Comparison of ENCODE assay signal across 8 cellular contexts in genomic region chr20:31717478-31717946, GRCh38. TPM values are rescaled to one million over a fixed set of nuclear protein-coding genes. Genes with fewer than 3 reads are reported as not detected.
A peak's percentile ranks its signal among the peaks of the same experiment; 100 is the strongest.
DNase-seq lines count a peak whose midpoint lies in the region; ATAC-seq, FAIRE-seq and TF ChIP-seq lines count a peak whose summit lies in the region.

No MANE protein-coding gene starts in this region.

- FAIRE-seq in H54 (lab: Jason Lieb, UNC), result no peak

- H3K9ac ChIP-seq in smooth muscle cell (ENCODE audit: low read depth), result no peak overlapping the region

- no peak for DNase-seq in right atrium auricular region (ENCODE audit: low spot score)
- no peak for DNase-seq in left ventricle myocardium superior
- no peak for DNase-seq in effector memory CD4-positive, alpha-beta T cell
- DNase-seq in smooth muscle cell (lab: John Stamatoyannopoulos, UW; ENCODE audit: unreplicated experiment), result no peak
- DNase-seq in H54 (ENCODE audit: insufficient read length, low spot score), result no peak
- DNase-seq in HAP-1 (ENCODE audit: low spot score in 2 of 2), result no peak
- no peak for DNase-seq in DMS114 treated with DMSO at 0.1 percent for 48 hours (lab: John Stamatoyannopoulos, UW; ENCODE audit: unreplicated experiment)

- peaks cover 10% of the 10 kb centered on the region for H3F3A ChIP-seq in smooth muscle cell (ENCODE audit: low read depth)

- H3K27me3 ChIP-seq in right atrium auricular region (no peaks in the 10 kb centered on the region), smooth muscle cell (ENCODE audit: low read depth) (no peaks in the 10 kb centered on the region), HAP-1 (ENCODE audit: low read depth) (no peaks in the 10 kb centered on the region)
- no peaks in the 10 kb centered on the region for H3K27me3 ChIP-seq in effector memory CD4-positive, alpha-beta T cell (replicated peaks; ENCODE audit: control insufficient read depth, insufficient read depth, low read length, poor library complexity, severe bottlenecking)

- in situ Hi-C loops in HAP-1 (cut with MboI; ENCODE audit: low sequenced_read_pairs), result no loop called here

- H3K4me1 ChIP-seq in right atrium auricular region (peaks cover 0 to 91% of the 10 kb centered on the region in 2 donors), smooth muscle cell (ENCODE audit: low read depth) (peaks cover 49% of the 10 kb centered on the region), HAP-1 (peaks cover 41% of the 10 kb centered on the region)
- peaks cover 59% of the 10 kb centered on the region for H3K4me1 ChIP-seq in effector memory CD4-positive, alpha-beta T cell (ENCODE audit: control insufficient read depth, insufficient read depth, low read length, poor library complexity, severe bottlenecking)

- H3K4me2 ChIP-seq in smooth muscle cell, result no peak overlapping the region

- no peaks in the 10 kb centered on the region for H3K9me3 Mint-ChIP-seq in IgD-negative memory B cell

- H3K36me3 Mint-ChIP-seq in IgD-negative memory B cell, result peaks cover 9% of the 10 kb centered on the region

- no peak for ATAC-seq in left ventricle myocardium superior

- H3K9me3 ChIP-seq in right atrium auricular region (no peaks in the 10 kb centered on the region), smooth muscle cell (replicated peaks; ENCODE audit: low read depth) (no peaks in the 10 kb centered on the region), HAP-1 (no peaks in the 10 kb centered on the region)
- no peaks in the 10 kb centered on the region for H3K9me3 ChIP-seq in effector memory CD4-positive, alpha-beta T cell (ENCODE audit: control insufficient read depth, low read length)

- peak overlapping the region; percentile 15 to 76 for H3K4me3 ChIP-seq in right atrium auricular region
- H3K4me3 ChIP-seq in effector memory CD4-positive, alpha-beta T cell (ENCODE audit: insufficient read depth, low read depth, low read length, poor library complexity, severe bottlenecking), result no peak overlapping the region
- no peak overlapping the region for H3K4me3 ChIP-seq in smooth muscle cell
- H3K4me3 ChIP-seq in HAP-1, result no peak overlapping the region

- peaks cover 42% of the 10 kb centered on the region for H3K36me3 ChIP-seq in right atrium auricular region
- H3K36me3 ChIP-seq in effector memory CD4-positive, alpha-beta T cell (ENCODE audit: control insufficient read depth, insufficient read depth, low read length), result no peaks in the 10 kb centered on the region
- H3K36me3 ChIP-seq in smooth muscle cell (ENCODE audit: low read depth), result no peaks in the 10 kb centered on the region
- H3K36me3 ChIP-seq in HAP-1 (replicated peaks), result peaks cover 43% of the 10 kb centered on the region

- H3K27me3 Mint-ChIP-seq in IgD-negative memory B cell, result no peaks in the 10 kb centered on the region

- intact Hi-C loops in left ventricle myocardium superior (cut with micrococcal nuclease), result loop anchor here (5.0 kb wide), 1 partner anchor 40 kb away; no protein-coding TSS in a partner anchor

- WGBS in smooth muscle cell (ENCODE audit: low lambda C conversion rate), result 94% methylated on average over 3 of the region's 3 CpGs

- H3K27ac ChIP-seq in right atrium auricular region (peak overlapping the region; percentile 96 to 98), smooth muscle cell (ENCODE audit: low read depth) (peak overlapping the region; percentile 42)
- H3K27ac ChIP-seq in effector memory CD4-positive, alpha-beta T cell (ENCODE audit: insufficient read depth, low read length, poor library complexity, severe bottlenecking), result peak overlapping the region; percentile 49

- TF ChIP-seq POLR2A in H54 (IDR thresholded peaks at IDR 0.05; ENCODE audit: low read depth, low read length), result no peak

- peak overlapping the region in 3 of 4 donors; percentile 10 to 80 (median 55) for H3K4me3 Mint-ChIP-seq in IgD-negative memory B cell

- peaks cover 50 to 63% (median 56%) of the 10 kb centered on the region in 3 donors for H3K4me1 Mint-ChIP-seq in IgD-negative memory B cell

- peak overlapping the region in 2 of 3 donors; percentile 73 to 88 for H3K27ac Mint-ChIP-seq in IgD-negative memory B cell

- H3K79me2 ChIP-seq in smooth muscle cell (ENCODE audit: low read depth), result peaks cover 78% of the 10 kb centered on the region

- no peak overlapping the region for H2AFZ ChIP-seq in smooth muscle cell (ENCODE audit: low read depth)

- TF ChIP-seq CTCF in right atrium auricular region (IDR thresholded peaks at IDR 0.05) (no peak), smooth muscle cell (IDR thresholded peaks at IDR 0.05; ENCODE audit: borderline replicate concordance, insufficient read depth, poor library complexity, severe bottlenecking) (no peak)

- H4K20me1 ChIP-seq in smooth muscle cell (ENCODE audit: low read depth), result no peaks in the 10 kb centered on the region

RNA-seq across cellular contexts. Expression of gene BCL2L1, which starts 5.2 kb away (rescaled TPM):
- total RNA-seq in right atrium auricular region (10 to 100 TPM; 84.2 to 93.5 TPM), left ventricle myocardium superior (54.8 TPM), smooth muscle cell (35.5 and 47.0 TPM in 2 replicates)
- polyA plus RNA-seq in IgD-negative memory B cell (9.8 TPM), smooth muscle cell (24.8 and 41.1 TPM in 2 replicates)

RNA-seq across cellular contexts. Expression of gene TPX2, which starts 21.6 kb away (rescaled TPM):
- total RNA-seq in right atrium auricular region (1 to 10 TPM in 1 of 2 donors, under 1 TPM in 1; 0.20 to 2.9 TPM), left ventricle myocardium superior (0.72 TPM), smooth muscle cell (24.5 and 28.3 TPM in 2 replicates)
- polyA plus RNA-seq in IgD-negative memory B cell (0.49 TPM), smooth muscle cell (18.7 and 21.7 TPM in 2 replicates)

Comparison
In these comparisons a context has a peak if more than half of its experiments do, and no peak if none do; other contexts are left out.
1. H3K27ac ChIP-seq: peak in every context shown above with its lines; median percentile 97 in right atrium auricular region; 49 in effector memory CD4-positive, alpha-beta T cell; 42 in smooth muscle cell.
2. H3K4me3 ChIP-seq: peak in right atrium auricular region (2 of 2); none in effector memory CD4-positive, alpha-beta T cell (single experiment), smooth muscle cell (single experiment) and HAP-1 (single experiment).